Comparison of ENCODE assay signal across 1 cellular context in genomic region chr12:110972870-110973269, GRCh38.
TF ChIP-seq lines count a peak whose summit lies in the region.

No MANE protein-coding gene starts in this region.

TF ChIP-seq in HEK293T, 16 proteins besides CTCF, POLR2A, EP300 and RAD21 (continued from another document):
- no peak for TF ChIP-seq FOXA1 (IDR thresholded peaks at IDR 0.05)
